ENCODE assay signal across 8 cellular contexts in genomic region chr5:35089688-35090314, GRCh38. TPM values are rescaled to one million over a fixed set of nuclear protein-coding genes. Genes with fewer than 3 reads are reported as not detected.
DNase-seq lines count a peak whose midpoint lies in the region; ATAC-seq, FAIRE-seq and TF ChIP-seq lines count a peak whose summit lies in the region.

No MANE protein-coding gene starts in this region.

- no peaks in the 10 kb centered on the region for H3K9me3 ChIP-seq in A673 (ENCODE audit: low read depth, low read length, poor library complexity, severe bottlenecking)
- no peaks in the 10 kb centered on the region for H3K9me3 ChIP-seq in small intestine (ENCODE audit: control insufficient read depth, low read depth)

- TF ChIP-seq POLR2A in GM12892 (IDR thresholded peaks at IDR 0.05; ENCODE audit: low read depth, low read length), result no peak

- TF ChIP-seq CTCF in A673 (conservative IDR thresholded peaks at IDR 0.05; ENCODE audit: low read depth, low read length) (peak; percentile 74), LNCAP (IDR thresholded peaks at IDR 0.05) (peak; percentile 89)

- BruUV-seq in A673 (replicated peaks; lab: Mats Ljungman, UMichigan), result no TSS peak

- H3K27ac ChIP-seq in A673 (ENCODE audit: low read depth, low read length, poor library complexity, severe bottlenecking) (no peak overlapping the region), small intestine (ENCODE audit: low read depth in 1 of 2, low read length in 1 of 2) (no peak overlapping the region)

- POLR2A ChIA-PET in A673 (lab: Charles Lee; ENCODE audit: low non-redundant PET), result no interaction called here

- no peaks in the 10 kb centered on the region for H3K36me3 ChIP-seq in A673 (ENCODE audit: insufficient read depth, low read length, poor library complexity, severe bottlenecking)
- H3K36me3 ChIP-seq in small intestine (ENCODE audit: control insufficient read depth in 2 of 2, insufficient read depth in 2 of 2, low read length in 2 of 2), result no peaks in the 10 kb centered on the region

- WGBS in small intestine, 3 donors, result 50 to 71% (median 58%) methylated on average over 5 of the region's 5 CpGs

- no peak for ATAC-seq in HG02571 (IDR thresholded peaks at IDR 0.05; ENCODE audit: unreplicated experiment)

- CTCF ChIA-PET in A673 (lab: Charles Lee), result no interaction called here

- no peak overlapping the region for H3K4me3 ChIP-seq in A673 (ENCODE audit: low read depth, low read length, poor library complexity, severe bottlenecking)
- H3K4me3 ChIP-seq in small intestine (ENCODE audit: low read depth in 1 of 2, low read length in 2 of 2), result no peak overlapping the region

- peak; percentile 64 for DNase-seq in A673 (ENCODE audit: low spot score)
- peak; percentile 10 for DNase-seq in GM12892 (ENCODE audit: insufficient read length)
- peak; percentile 47 for DNase-seq in SK-N-DZ (ENCODE audit: low spot score)
- DNase-seq in activated naive CD8-positive, alpha-beta T cell treated with anti-CD3 and anti-CD28 coated beads, Interleukin-2, amount 50 U/mL, for 16 hours (ENCODE audit: low read depth, low spot score), result peak; percentile 14
- DNase-seq in hepatic stellate cell (ENCODE audit: low spot score), result peak; percentile 34
- peak; percentile 77 for DNase-seq in small intestine

- intact Hi-C loops in A673 (cut with micrococcal nuclease; ENCODE audit: unreplicated experiment), result loop anchor here (1.0 to 10.0 kb wide), 4 partner anchors 94 to 836 kb away; no protein-coding TSS in a partner anchor

- peak; percentile 78 for FAIRE-seq in GM12892 (lab: Jason Lieb, UNC)
- FAIRE-seq in small intestine (lab: Jason Lieb, UNC), result no peak

- H3K27me3 ChIP-seq in A673 (replicated peaks; ENCODE audit: insufficient read depth, low read depth, low read length, poor library complexity) (no peaks in the 10 kb centered on the region), small intestine (ENCODE audit: control insufficient read depth in 2 of 2, insufficient read depth in 2 of 2, low read length in 2 of 2) (no peaks in the 10 kb centered on the region)

- H3K4me1 ChIP-seq in A673 (ENCODE audit: insufficient read depth, low read length, poor library complexity, severe bottlenecking) (no peaks in the 10 kb centered on the region), small intestine (ENCODE audit: control insufficient read depth in 2 of 2, insufficient read depth in 1 of 2, low read depth in 1 of 2, low read length in 1 of 2) (no peaks in the 10 kb centered on the region)

RNA-seq across cellular contexts. Expression of gene AGXT2, which starts 42.1 kb away (rescaled TPM):
- not detected in 2 replicates for total RNA-seq in A673 (2021)
- not detected for polyA plus RNA-seq in GM12892 (2012; ENCODE audit: missing spikeins)
- polyA plus RNA-seq in SK-N-DZ (2014; cell fraction: cytosol; rRNA removed), result not detected in 2 replicates
- not detected in 2 replicates for polyA plus RNA-seq in SK-N-DZ (2014; cell fraction: nucleus; rRNA removed)
- 1 to 10 TPM in 1 of 3 donors, under 1 TPM in 2; 0.31 to 1.1 (median 0.81) TPM for polyA plus RNA-seq in small intestine

Comparison
In these comparisons a context has a peak if more than half of its experiments do, and no peak if none do; other contexts are left out.
1. DNase-seq: peak in every context shown above with its lines; median percentile 77 in small intestine; 64 in A673; 47 in SK-N-DZ; 34 in hepatic stellate cell; 14 in activated naive CD8-positive, alpha-beta T cell treated with anti-CD3 and anti-CD28 coated beads, Interleukin-2, amount 50 U/mL, for 16 hours; 10 in GM12892.